8 cellular contexts compared by ENCODE assay signal in genomic region chr17:71472809-71473789, GRCh38.
DNase-seq lines count a peak whose midpoint lies in the region; ATAC-seq and TF ChIP-seq lines count a peak whose summit lies in the region.

No MANE protein-coding gene starts in this region.

- in situ Hi-C loops in GM13977 (cut with MboI; ENCODE audit: low pct_unique_long_range_greater_than_20kb, low sequenced_read_pairs, unreplicated experiment) = loop anchor here (25.0 kb wide), 1 partner anchor 1064 kb away; no protein-coding TSS in a partner anchor

- intact Hi-C loops in A673 (cut with micrococcal nuclease; ENCODE audit: unreplicated experiment) = loop anchor here (1.0 kb wide), 2 partner anchors 645 to 1067 kb away; no protein-coding TSS in a partner anchor
- intact Hi-C loops in PC-9 (cut with micrococcal nuclease; ENCODE audit: unreplicated experiment) = loop anchor here (1.0 to 10.0 kb wide), 4 partner anchors 160 to 645 kb away; no protein-coding TSS in a partner anchor

- no peak for ATAC-seq in stimulated activated naive CD8-positive, alpha-beta T cell treated with anti-CD3 and anti-CD28 coated beads, Interleukin-15, Interleukin-2, amounts not matched to agents 100 U/mL and 50 U/mL, for 24 hours

- no peaks in the 10 kb centered on the region for H3K4me1 ChIP-seq in A673 (ENCODE audit: insufficient read depth, low read length, poor library complexity, severe bottlenecking)
- peaks cover 15% of the 10 kb centered on the region for H3K4me1 ChIP-seq in KMS-11 (ENCODE audit: low read depth, poor library complexity, severe bottlenecking)
- H3K4me1 ChIP-seq in PC-9 (replicated peaks; ENCODE audit: insufficient read depth) = no peaks in the 10 kb centered on the region
- no peaks in the 10 kb centered on the region for H3K4me1 ChIP-seq in fibroblast of lung (ENCODE audit: control insufficient read depth, extremely low read depth, insufficient read depth, low read length)
- H3K4me1 ChIP-seq in parathyroid adenoma = no peaks in the 10 kb centered on the region

- H3K27me3 ChIP-seq in A673 (replicated peaks; ENCODE audit: insufficient read depth, low read depth, low read length, poor library complexity) = no peaks in the 10 kb centered on the region
- H3K27me3 ChIP-seq in KMS-11 (ENCODE audit: insufficient read depth, low read depth) = no peaks in the 10 kb centered on the region
- H3K27me3 ChIP-seq in PC-9 (ENCODE audit: insufficient read depth, low read depth) = no peaks in the 10 kb centered on the region
- H3K27me3 ChIP-seq in fibroblast of lung (ENCODE audit: control insufficient read depth, insufficient read depth, low read length) = no peaks in the 10 kb centered on the region
- no peaks in the 10 kb centered on the region for H3K27me3 ChIP-seq in parathyroid adenoma (ENCODE audit: control insufficient read depth, insufficient read depth, low read length)

- H3K9me2 ChIP-seq in PC-9 (ENCODE audit: insufficient read depth) = no peaks in the 10 kb centered on the region

- H4K20me1 ChIP-seq in KMS-11 (ENCODE audit: insufficient read depth) = no peaks in the 10 kb centered on the region
- H4K20me1 ChIP-seq in PC-9 (ENCODE audit: insufficient read depth) = no peaks in the 10 kb centered on the region
- no peaks in the 10 kb centered on the region for H4K20me1 ChIP-seq in fibroblast of lung (ENCODE audit: control insufficient read depth, extremely low read depth, insufficient read depth, low read length)

- CTCF ChIA-PET in A673 (lab: Charles Lee) (interaction anchor here (0.6 to 1.4 kb wide), 5 partner anchors 12 to 1084 kb away, joined by 3 to 7 read pairs (median 3); partner anchors contain the start of gene SOX9), PC-9 (lab: Charles Lee) (interaction anchor here (0.6 to 1.1 kb wide), 5 partner anchors 428 to 1032 kb away, joined by 3 to 15 read pairs (median 3); partner anchors contain the start of gene SOX9)

- DNase-seq in A673 (ENCODE audit: low spot score) (peak; percentile 73), GM13977 (ENCODE audit: low spot score) (peak; percentile 42), PC-9 (peak; percentile 18 to 45), fibroblast of lung (ENCODE audit: low read depth in 2 of 2) (peak; percentile 58 to 78), occipital lobe (lab: John Stamatoyannopoulos, UW) (no peak)
- DNase-seq in stimulated activated naive CD8-positive, alpha-beta T cell treated with anti-CD3 and anti-CD28 coated beads, Interleukin-15, Interleukin-2, amounts not matched to agents 100 U/mL and 50 U/mL, for 24 hours = no peak

- POLR2A ChIA-PET in A673 (lab: Charles Lee; ENCODE audit: low non-redundant PET) (no interaction called here), PC-9 (lab: Charles Lee; ENCODE audit: unreplicated experiment) (no interaction called here)

- TF ChIP-seq CTCF in A673 (conservative IDR thresholded peaks at IDR 0.05; ENCODE audit: low read depth, low read length) = peak; percentile 73
- peak; percentile 68 for TF ChIP-seq CTCF in GM13977 (IDR thresholded peaks at IDR 0.05; ENCODE audit: extremely low read depth, insufficient read depth, missing control alignments)
- TF ChIP-seq CTCF in KMS-11 (conservative IDR thresholded peaks at IDR 0.05; ENCODE audit: low read depth, low read length) = peak; percentile 86
- peak; percentile 76 for TF ChIP-seq CTCF in PC-9 (conservative IDR thresholded peaks at IDR 0.05)
- peak; percentile 77 to 79 for TF ChIP-seq CTCF in fibroblast of lung (conservative IDR thresholded peaks at IDR 0.05 in 1 of 2, IDR thresholded peaks at IDR 0.05 in 1 of 2; ENCODE audit: low read depth in 1 of 2, low read length in 2 of 2)
- peak; percentile 43 for TF ChIP-seq CTCF in parathyroid adenoma (IDR thresholded peaks at IDR 0.05)

- H3K4me2 ChIP-seq in KMS-11 (0 out of 2 replicates have a peak overlapping the region, but pooled peaks have one; percentile 33), PC-9 (no peak overlapping the region), fibroblast of lung (ENCODE audit: extremely low read depth, insufficient read depth, low read length) (no peak overlapping the region), parathyroid adenoma (ENCODE audit: low read length) (no peak overlapping the region)

- BruUV-seq in A673 (replicated peaks; lab: Mats Ljungman, UMichigan) (no TSS peak), PC-9 (replicated peaks; lab: Mats Ljungman, UMichigan) (no TSS peak)

- H3K79me2 ChIP-seq in KMS-11 (ENCODE audit: insufficient read depth, low read depth) (no peaks in the 10 kb centered on the region), PC-9 (ENCODE audit: low read depth) (no peaks in the 10 kb centered on the region), fibroblast of lung (ENCODE audit: control insufficient read depth, insufficient read depth, low read length) (no peaks in the 10 kb centered on the region), parathyroid adenoma (no peaks in the 10 kb centered on the region)

- H2AFZ ChIP-seq in KMS-11 (ENCODE audit: low read depth) (peak overlapping the region; percentile 13; the same call in 1 of the 2 replicates), PC-9 (no peak overlapping the region), fibroblast of lung (ENCODE audit: low read length) (no peak overlapping the region), parathyroid adenoma (no peak overlapping the region)

- H3K9me3 ChIP-seq in A673 (ENCODE audit: low read depth, low read length, poor library complexity, severe bottlenecking) (no peaks in the 10 kb centered on the region), PC-9 (ENCODE audit: insufficient read depth, low read depth) (no peaks in the 10 kb centered on the region), fibroblast of lung (ENCODE audit: control insufficient read depth, insufficient read depth, low read depth, low read length) (no peaks in the 10 kb centered on the region), parathyroid adenoma (ENCODE audit: control insufficient read depth, low read length) (no peaks in the 10 kb centered on the region)

- H3K9ac ChIP-seq in KMS-11 (no peak overlapping the region), fibroblast of lung (ENCODE audit: insufficient read depth, low read length) (no peak overlapping the region), parathyroid adenoma (no peak overlapping the region)

- H3F3A ChIP-seq in PC-9 (ENCODE audit: insufficient read depth, low read depth) = no peaks in the 10 kb centered on the region

- H3K27ac ChIP-seq in A673 (ENCODE audit: low read depth, low read length, poor library complexity, severe bottlenecking) = no peak overlapping the region
- H3K27ac ChIP-seq in KMS-11 = no peak overlapping the region
- H3K27ac ChIP-seq in PC-9 = no peak overlapping the region
- H3K27ac ChIP-seq in fibroblast of lung (ENCODE audit: insufficient read depth, low read length) = no peak overlapping the region
- H3K27ac ChIP-seq in parathyroid adenoma = no peak overlapping the region

- H3K36me3 ChIP-seq in A673 (ENCODE audit: insufficient read depth, low read length, poor library complexity, severe bottlenecking) (no peaks in the 10 kb centered on the region), KMS-11 (ENCODE audit: insufficient read depth) (no peaks in the 10 kb centered on the region), PC-9 (ENCODE audit: low read depth) (no peaks in the 10 kb centered on the region), fibroblast of lung (ENCODE audit: control insufficient read depth, insufficient read depth, low read length) (no peaks in the 10 kb centered on the region), parathyroid adenoma (ENCODE audit: control insufficient read depth, insufficient read depth, low read length) (no peaks in the 10 kb centered on the region)

- H3K4me3 ChIP-seq in A673 (ENCODE audit: low read depth, low read length, poor library complexity, severe bottlenecking) = no peak overlapping the region
- no peak overlapping the region for H3K4me3 ChIP-seq in KMS-11 (IDR thresholded peaks at IDR 0.05; ENCODE audit: insufficient read depth, low read depth, low read length)
- no peak overlapping the region for H3K4me3 ChIP-seq in PC-9
- no peak overlapping the region for H3K4me3 ChIP-seq in fibroblast of lung (replicated peaks in 1 of 4; ENCODE audit: control extremely low read depth in 1 of 4, insufficient read depth in 1 of 4, low read depth in 3 of 4, low read length in 4 of 4)
- no peak overlapping the region for H3K4me3 ChIP-seq in parathyroid adenoma (ENCODE audit: low read depth, low read length)

Comparison
In these comparisons a context has a peak if more than half of its experiments do, and no peak if none do; other contexts are left out.
1. DNase-seq: peak in A673 (single experiment), GM13977 (single experiment), PC-9 (2 of 2) and fibroblast of lung (2 of 2); none in stimulated activated naive CD8-positive, alpha-beta T cell treated with anti-CD3 and anti-CD28 coated beads, Interleukin-15, Interleukin-2, amounts not matched to agents 100 U/mL and 50 U/mL, for 24 hours (single experiment) and occipital lobe (single experiment).
2. Peak in every context shown above with its lines, with median percentiles within 50 percentile points of each other: CTCF ChIP-seq.